Comparison of ENCODE assay signal across 18 cellular contexts in the genomic region with DNA sequence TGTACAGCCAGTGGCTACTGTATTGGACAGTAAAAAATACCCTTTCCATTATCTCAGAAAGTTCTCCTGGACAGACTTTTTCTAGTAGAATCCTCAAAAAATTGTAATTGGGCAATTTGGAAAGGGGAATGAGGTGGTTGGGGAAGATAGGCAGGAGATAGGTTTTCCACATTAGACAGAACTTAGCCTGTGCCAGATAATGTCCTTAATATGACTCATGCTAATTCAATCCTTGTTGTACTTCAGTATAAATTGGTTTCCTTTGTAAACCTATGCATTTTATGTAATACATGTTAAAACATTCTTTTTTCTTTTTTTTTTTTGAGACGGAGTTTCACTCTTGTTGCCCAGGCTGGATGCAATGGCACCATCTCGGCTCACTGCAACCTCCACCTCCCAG. TPM values are rescaled to one million over a fixed set of nuclear protein-coding genes. Genes with fewer than 3 reads are reported as not detected.
DNase-seq lines count a peak whose midpoint lies in the region; ATAC-seq and TF ChIP-seq lines count a peak whose summit lies in the region.
"Had no signal": no experiment of that assay in that cellular context is flagged by ENCODE, and none has a peak within 500 bp of the region (broad histone marks: within the 10 kb centered on the region; RNA-seq: fewer than 3 reads in every experiment).

No MANE protein-coding gene starts in this region.

- no peak overlapping the region for H3K9ac ChIP-seq in mammary epithelial cell (ENCODE audit: insufficient read depth, low read length)

- no peak overlapping the region for H3K4me2 ChIP-seq in mammary epithelial cell (ENCODE audit: insufficient read depth, low read depth, low read length)
- H3K4me2 ChIP-seq: GM23338 had no signal

- BruUV-seq in A673 (replicated peaks; lab: Mats Ljungman, UMichigan) (no TSS peak), mammary epithelial cell (replicated peaks; lab: Mats Ljungman, UMichigan) (no TSS peak)

- no peak overlapping the region for H3K4me3 ChIP-seq in A673 (ENCODE audit: low read depth, low read length, poor library complexity, severe bottlenecking)
- no peak overlapping the region for H3K4me3 ChIP-seq in mammary epithelial cell (replicated peaks in 1 of 3; ENCODE audit: insufficient read depth in 1 of 3, low read depth in 2 of 3, low read length in 3 of 3)
- no peak overlapping the region for H3K4me3 ChIP-seq in foreskin fibroblast (ENCODE audit: low read depth in 1 of 2, low read length in 2 of 2)
- H3K4me3 ChIP-seq in esophagus muscularis mucosa, result no peak overlapping the region
- H3K4me3 ChIP-seq: GM23338, mucosa of descending colon, thoracic aorta had no signal

- TF ChIP-seq EP300 in esophagus muscularis mucosa (IDR thresholded peaks at IDR 0.05), result no peak

- POLR2A ChIA-PET in A673 (lab: Charles Lee; ENCODE audit: low non-redundant PET), result no interaction called here

- CTCF ChIA-PET in A673 (lab: Charles Lee), result no interaction called here
- CTCF ChIA-PET in mammary epithelial cell (lab: Charles Lee; ENCODE audit: low non-redundant PET), result no interaction called here

- ATAC-seq in HG02973 (IDR thresholded peaks at IDR 0.05; ENCODE audit: unreplicated experiment), result no peak
- ATAC-seq: GM23338, left cardiac atrium, mucosa of descending colon had no signal

- DNase-seq in A673 (ENCODE audit: low spot score), result no peak
- peak; percentile 36 for DNase-seq in M059J (ENCODE audit: low read depth)
- DNase-seq in mammary epithelial cell, result peak; percentile 19
- peak; percentile 24 to 56 for DNase-seq in foreskin fibroblast
- DNase-seq in DMS 273 (lab: John Stamatoyannopoulos, UW; ENCODE audit: unreplicated experiment), result no peak
- DNase-seq in esophagus muscularis mucosa (ENCODE audit: extremely low spot score), result no peak
- no peak for DNase-seq in NCI-H2081 (lab: John Stamatoyannopoulos, UW)
- DNase-seq: activated CD4-positive, alpha-beta T cell treated with anti-CD3 and anti-CD28 coated beads, Interleukin-2, amount 10 ng/mL, durations not matched to agents 7 days and 5 days; activated CD8-positive, alpha-beta memory T cell treated with anti-CD3 and anti-CD28 coated beads, Interleukin-2, amount 50 U/mL, for 48 hours; activated naive CD4-positive, alpha-beta T cell treated with Interleukin-2 at 50 U/mL for 16 hours; CD4-positive, alpha-beta T cell; foreskin melanocyte; left cardiac atrium; mucosa of descending colon; NCI-H345 had no signal

- H3K79me2 ChIP-seq in mammary epithelial cell (ENCODE audit: insufficient read depth, low read length), result peaks cover 99% of the 10 kb centered on the region

- no CpG with 5 or more reads among the region's 2 CpGs for WGBS in mammary epithelial cell (ENCODE audit: low coverage, missing lambda C conversion rate)
- 84% methylated on average over 2 of the region's 2 CpGs for WGBS in esophagus muscularis mucosa

- H3K4me1 ChIP-seq in A673 (ENCODE audit: insufficient read depth, low read length, poor library complexity, severe bottlenecking) (peaks cover 10% of the 10 kb centered on the region), mammary epithelial cell (ENCODE audit: insufficient read depth, low read length) (peaks cover 7% of the 10 kb centered on the region), esophagus muscularis mucosa (peaks cover 0 to 32% (median 22%) of the 10 kb centered on the region in 4 donors)

- intact Hi-C loops in A673 (cut with micrococcal nuclease; ENCODE audit: unreplicated experiment) (loop anchor here (10.0 kb wide), 1 partner anchor 455 kb away; no protein-coding TSS in a partner anchor), mammary epithelial cell (cut with micrococcal nuclease) (loop anchor here (10.0 kb wide), 2 partner anchors 265 to 775 kb away; partner anchors contain the start of genes STPG2 and TSPAN5), esophagus muscularis mucosa (cut with DNase I) (loop anchor here (10.0 kb wide), 1 partner anchor 255 kb away; no protein-coding TSS in a partner anchor)

- H3K9me3 ChIP-seq in A673 (ENCODE audit: low read depth, low read length, poor library complexity, severe bottlenecking), result no peaks in the 10 kb centered on the region
- no peaks in the 10 kb centered on the region for H3K9me3 ChIP-seq in mammary epithelial cell (replicated peaks; ENCODE audit: insufficient read depth, low read length)
- H3K9me3 ChIP-seq in esophagus muscularis mucosa, result no peaks in the 10 kb centered on the region
- H3K9me3 ChIP-seq: mucosa of descending colon, thoracic aorta had no signal

- H3K27me3 ChIP-seq in A673 (replicated peaks; ENCODE audit: insufficient read depth, low read depth, low read length, poor library complexity), result no peaks in the 10 kb centered on the region
- H3K27me3 ChIP-seq in mammary epithelial cell (ENCODE audit: insufficient read depth, low read length), result no peaks in the 10 kb centered on the region
- H3K27me3 ChIP-seq in esophagus muscularis mucosa, result no peaks in the 10 kb centered on the region

- H4K20me1 ChIP-seq in mammary epithelial cell (ENCODE audit: insufficient read depth, low read length), result peaks cover 3% of the 10 kb centered on the region

- TF ChIP-seq CTCF in A673 (conservative IDR thresholded peaks at IDR 0.05; ENCODE audit: low read depth, low read length), result no peak
- TF ChIP-seq CTCF in mammary epithelial cell (conservative IDR thresholded peaks at IDR 0.05 in 1 of 2, IDR thresholded peaks at IDR 0.05 in 1 of 2; ENCODE audit: extremely low read depth in 1 of 2, insufficient read depth in 1 of 2, low read depth in 1 of 2, low read length in 2 of 2), result no peak
- TF ChIP-seq CTCF in foreskin fibroblast (IDR thresholded peaks at IDR 0.05; ENCODE audit: low read depth, low read length), result no peak
- no peak for TF ChIP-seq CTCF in esophagus muscularis mucosa (IDR thresholded peaks at IDR 0.05)

- no peak overlapping the region for H2AFZ ChIP-seq in mammary epithelial cell (ENCODE audit: low read depth, low read length)
- H2AFZ ChIP-seq: GM23338 had no signal

- TF ChIP-seq POLR2A in esophagus muscularis mucosa (IDR thresholded peaks at IDR 0.05; ENCODE audit: low read depth), result no peak

- dilution Hi-C loops in mammary epithelial cell (cut with HindIII; ENCODE audit: low sequenced_read_pairs), result no loop called here

- H3K27ac ChIP-seq in A673 (ENCODE audit: low read depth, low read length, poor library complexity, severe bottlenecking) (peak overlapping the region; percentile 28), mammary epithelial cell (ENCODE audit: insufficient read depth, low read depth, low read length) (no peak overlapping the region), esophagus muscularis mucosa (replicated peaks in 1 of 4) (no peak overlapping the region)
- H3K27ac ChIP-seq: thoracic aorta had no signal

- H3K36me3 ChIP-seq in A673 (ENCODE audit: insufficient read depth, low read length, poor library complexity, severe bottlenecking) (peaks cover 13% of the 10 kb centered on the region), mammary epithelial cell (ENCODE audit: insufficient read depth, low read length) (peaks cover 16% of the 10 kb centered on the region), esophagus muscularis mucosa (peaks cover 0 to 4% (median 0%) of the 10 kb centered on the region in 4 donors)
- H3K36me3 ChIP-seq: thoracic aorta had no signal

- in situ Hi-C loops in mammary epithelial cell (cut with MboI; ENCODE audit: low sequenced_read_pairs in 2 of 2), result no loop called here

RNA-seq across cellular contexts. Expression of gene EIF4E, which starts 8.9 kb away (rescaled TPM):
- total RNA-seq in A673 (2021) (154 and 179 TPM in 2 replicates), mammary epithelial cell (100 to 1,000 TPM; 104 to 113 TPM), esophagus muscularis mucosa (10 to 100 TPM; 67.7 to 84.3 (median 76.5) TPM)
- 154 and 184 TPM in 2 replicates for total RNA-seq in M059J (2014; rRNA removed; shearing (Covaris generic))
- 98.6 TPM for polyA plus RNA-seq in mammary epithelial cell
- 83.1 TPM for polyA minus RNA-seq in mammary epithelial cell

Comparison
In these comparisons a context has a peak if more than half of its experiments do, and no peak if none do; other contexts are left out.
1. DNase-seq: peak in M059J (single experiment), mammary epithelial cell (single experiment) and foreskin fibroblast (2 of 2); none in A673 (single experiment), DMS 273 (single experiment), esophagus muscularis mucosa (single experiment) and NCI-H2081 (0 of 2).